8 cellular contexts compared by ENCODE assay signal in the genomic region with DNA sequence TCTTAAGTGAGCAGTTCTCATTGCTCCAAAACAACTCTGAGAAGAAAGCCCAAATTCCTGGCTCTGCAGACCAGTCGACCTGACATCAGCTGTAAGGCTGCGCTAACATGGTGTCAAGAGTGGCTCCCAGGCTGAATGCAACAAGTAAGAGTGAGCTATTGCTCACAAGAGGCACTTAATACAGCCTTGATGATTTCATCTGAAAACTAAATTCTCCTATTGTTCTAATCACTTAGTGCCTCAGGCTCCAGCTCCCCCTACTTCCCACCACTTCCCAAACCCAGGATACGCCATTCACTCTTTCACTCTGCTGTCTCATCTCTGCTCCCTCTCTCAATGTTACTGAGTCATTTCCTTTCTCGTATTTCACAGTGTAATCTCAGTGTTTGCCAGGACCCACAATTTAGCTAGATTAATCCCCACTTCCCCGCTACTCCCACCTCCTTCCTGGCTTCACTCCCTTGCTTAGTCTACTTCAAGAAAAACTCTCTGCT.
A peak's percentile ranks its signal among the peaks of the same experiment; 100 is the strongest.
DNase-seq lines count a peak whose midpoint lies in the region.

No MANE protein-coding gene starts in this region.

- peaks cover 7 to 63% (median 43%) of the 10 kb centered on the region in 5 donors for H3K4me1 ChIP-seq in subcutaneous abdominal adipose tissue (ENCODE audit: control insufficient read depth in 5 of 5, insufficient read depth in 5 of 5, low read length in 5 of 5)

- no peaks in the 10 kb centered on the region for H3K9me3 ChIP-seq in subcutaneous abdominal adipose tissue (ENCODE audit: control insufficient read depth in 5 of 5, low read length in 5 of 5)

- in situ Hi-C loops in KBM-7 (cut with MboI; ENCODE audit: low pct_unique_long_range_greater_than_20kb, low sequenced_read_pairs): no loop called here

- H3K27me3 ChIP-seq in subcutaneous abdominal adipose tissue (ENCODE audit: control insufficient read depth in 5 of 5, insufficient read depth in 4 of 5, low read length in 5 of 5): no peaks in the 10 kb centered on the region

- peaks cover 0 to 6% (median 0%) of the 10 kb centered on the region in 5 donors for H3K36me3 ChIP-seq in subcutaneous abdominal adipose tissue (ENCODE audit: control insufficient read depth in 5 of 5, insufficient read depth in 5 of 5, low read length in 5 of 5)

- peak; percentile 4 for DNase-seq in stimulated activated CD4-positive, alpha-beta T cell treated with anti-CD3 and anti-CD28 coated beads, Interleukin-15, amount 100 ng/mL, for 24 hours
- no peak for DNase-seq in stimulated activated CD4-positive, alpha-beta T cell treated with anti-CD3 and anti-CD28 coated beads, Interleukin-4, amount 100 ng/mL, for 24 hours
- DNase-seq in KBM-7 (peak; percentile 64), iPS-NIHi7 (ENCODE audit: extremely low spot score) (peak; percentile 51), HT-29 (ENCODE audit: low spot score) (no peak)
- no peak for DNase-seq in stimulated activated CD4-positive, alpha-beta T cell treated with anti-CD3 and anti-CD28 coated beads, Interleukin-12 subunit alpha, Interleukin-12 subunit beta, amount 100 ng/mL, for 4 hours

- no peak overlapping the region for H3K9ac ChIP-seq in subcutaneous abdominal adipose tissue (ENCODE audit: low read length in 5 of 5)

- H3K4me3 ChIP-seq in subcutaneous abdominal adipose tissue (ENCODE audit: low read depth in 1 of 5, low read length in 5 of 5): peak overlapping the region in 1 of 5 donors; percentile 29

- 18 to 68% (median 25%) methylated on average over 5 of the region's 5 CpGs for WGBS in adipose tissue, 3 donors

- peak overlapping the region; percentile 58 for H3K27ac ChIP-seq in adipose tissue (ENCODE audit: low read depth, low read length)
- peak overlapping the region; percentile 57 for H3K27ac ChIP-seq in subcutaneous abdominal adipose tissue (ENCODE audit: low read depth, low read length)

Comparison
In these comparisons a context has a peak if more than half of its experiments do, and no peak if none do; other contexts are left out.
1. DNase-seq: peak in stimulated activated CD4-positive, alpha-beta T cell treated with anti-CD3 and anti-CD28 coated beads, Interleukin-15, amount 100 ng/mL, for 24 hours (single experiment), KBM-7 (single experiment) and iPS-NIHi7 (single experiment); none in stimulated activated CD4-positive, alpha-beta T cell treated with anti-CD3 and anti-CD28 coated beads, Interleukin-4, amount 100 ng/mL, for 24 hours (single experiment), HT-29 (single experiment) and stimulated activated CD4-positive, alpha-beta T cell treated with anti-CD3 and anti-CD28 coated beads, Interleukin-12 subunit alpha, Interleukin-12 subunit beta, amount 100 ng/mL, for 4 hours (single experiment).